20 cellular contexts compared by ENCODE assay signal in genomic region chr3:87269723-87270122, GRCh38. TPM values are rescaled to one million over a fixed set of nuclear protein-coding genes. Genes with fewer than 3 reads are reported as not detected.
A peak's percentile ranks its signal among the peaks of the same experiment; 100 is the strongest.
DNase-seq lines count a peak whose midpoint lies in the region; ATAC-seq and TF ChIP-seq lines count a peak whose summit lies in the region.
"Had no signal": no experiment of that assay in that cellular context is flagged by ENCODE, and none has a peak within 500 bp of the region (broad histone marks: within the 10 kb centered on the region; RNA-seq: fewer than 3 reads in every experiment).

No MANE protein-coding gene starts in this region.

- H3K36me3 ChIP-seq in body of pancreas (replicated peaks in 1 of 2; ENCODE audit: insufficient read depth in 1 of 2, low read depth in 2 of 2): no peaks in the 10 kb centered on the region
- H3K36me3 ChIP-seq: BLaER1 treated with 17β-estradiol and CSF1 and Interleukin-3, amounts not matched to agents 10 nM and 100 nM had no signal

- no peaks in the 10 kb centered on the region for H3K27me3 ChIP-seq in body of pancreas
- H3K27me3 ChIP-seq: BLaER1 treated with 17β-estradiol and CSF1 and Interleukin-3, amounts not matched to agents 10 nM and 100 nM had no signal

- no peak overlapping the region for H3K4me3 ChIP-seq in body of pancreas
- H3K4me3 ChIP-seq: BLaER1 treated with 17β-estradiol and CSF1 and Interleukin-3, amounts not matched to agents 10 nM and 100 nM had no signal

- peaks cover 44% of the 10 kb centered on the region for H3K4me1 Mint-ChIP-seq in T-helper 1 cell treated with Interleukin-12 subunit alpha and Interleukin-12 subunit beta and Interleukin-4 antibody, amounts not matched to agents 30 μg/mL and 1 μg/mL, for 36 hours (ENCODE audit: low read depth)
- H3K4me1 Mint-ChIP-seq in stimulated activated naive CD8-positive, alpha-beta T cell treated with anti-CD3 and anti-CD28 coated beads, Interleukin-15, amount 100 ng/mL, for 72 hours: peaks cover 42% of the 10 kb centered on the region
- peaks cover 28% of the 10 kb centered on the region for H3K4me1 Mint-ChIP-seq in CD14-positive monocyte

- H3K27me3 Mint-ChIP-seq in T-helper 1 cell treated with Interleukin-12 subunit alpha and Interleukin-12 subunit beta and Interleukin-4 antibody, amounts not matched to agents 30 μg/mL and 1 μg/mL, for 36 hours (ENCODE audit: low read depth): no peaks in the 10 kb centered on the region
- no peaks in the 10 kb centered on the region for H3K27me3 Mint-ChIP-seq in stimulated activated naive CD8-positive, alpha-beta T cell treated with anti-CD3 and anti-CD28 coated beads, Interleukin-15, amount 100 ng/mL, for 72 hours
- no peaks in the 10 kb centered on the region for H3K27me3 Mint-ChIP-seq in CD14-positive monocyte (ENCODE audit: low read depth in 3 of 3)

- H3K9me3 ChIP-seq in body of pancreas: no peaks in the 10 kb centered on the region
- H3K9me3 ChIP-seq: BLaER1 treated with 17β-estradiol and CSF1 and Interleukin-3, amounts not matched to agents 10 nM and 100 nM had no signal

- no peak for TF ChIP-seq POLR2A in body of pancreas (IDR thresholded peaks at IDR 0.05)

- intact Hi-C loops in body of pancreas (cut with DNase I): no loop called here
- intact Hi-C loops in CD14-positive monocyte (cut with micrococcal nuclease): no loop called here

- no peaks in the 10 kb centered on the region for H3K36me3 Mint-ChIP-seq in T-helper 1 cell treated with Interleukin-12 subunit alpha and Interleukin-12 subunit beta and Interleukin-4 antibody, amounts not matched to agents 30 μg/mL and 1 μg/mL, for 36 hours (ENCODE audit: low read depth)
- no peaks in the 10 kb centered on the region for H3K36me3 Mint-ChIP-seq in CD14-positive monocyte

- peak overlapping the region; percentile 10 for H3K27ac Mint-ChIP-seq in T-helper 1 cell treated with Interleukin-12 subunit alpha and Interleukin-12 subunit beta and Interleukin-4 antibody, amounts not matched to agents 30 μg/mL and 1 μg/mL, for 36 hours
- peak overlapping the region; percentile 18 to 79 for H3K27ac Mint-ChIP-seq in stimulated activated naive CD8-positive, alpha-beta T cell treated with anti-CD3 and anti-CD28 coated beads, Interleukin-15, amount 100 ng/mL, for 72 hours
- no peak overlapping the region for H3K27ac Mint-ChIP-seq in CD14-positive monocyte
- H3K27ac Mint-ChIP-seq: HFFc6 had no signal

- no peak for ATAC-seq in stimulated activated naive CD8-positive, alpha-beta T cell treated with anti-CD3 and anti-CD28 coated beads, Interleukin-15, amount 100 ng/mL, for 72 hours
- no peak for ATAC-seq in stimulated activated naive CD8-positive, alpha-beta T cell treated with anti-CD3 and anti-CD28 coated beads, Interleukin-15, Interleukin-2, amounts not matched to agents 100 U/mL and 50 U/mL, for 24 hours
- no peak for ATAC-seq in body of pancreas
- no peak for ATAC-seq in HG03521 (IDR thresholded peaks at IDR 0.05; ENCODE audit: unreplicated experiment)

- peak overlapping the region in 3 of 4 donors; percentile 19 to 75 (median 29) for H3K27ac ChIP-seq in body of pancreas
- H3K27ac ChIP-seq: 22Rv1; BLaER1 treated with 17β-estradiol and CSF1 and Interleukin-3, amounts not matched to agents 10 nM and 100 nM had no signal

- H3K9me3 Mint-ChIP-seq in T-helper 1 cell treated with Interleukin-12 subunit alpha and Interleukin-12 subunit beta and Interleukin-4 antibody, amounts not matched to agents 30 μg/mL and 1 μg/mL, for 36 hours: no peaks in the 10 kb centered on the region
- H3K9me3 Mint-ChIP-seq in stimulated activated naive CD8-positive, alpha-beta T cell treated with anti-CD3 and anti-CD28 coated beads, Interleukin-15, amount 100 ng/mL, for 72 hours: no peaks in the 10 kb centered on the region
- H3K9me3 Mint-ChIP-seq in CD14-positive monocyte: no peaks in the 10 kb centered on the region
- H3K9me3 Mint-ChIP-seq: HFFc6 had no signal

- H3K4me3 Mint-ChIP-seq in T-helper 1 cell treated with Interleukin-12 subunit alpha and Interleukin-12 subunit beta and Interleukin-4 antibody, amounts not matched to agents 30 μg/mL and 1 μg/mL, for 36 hours: peak overlapping the region; percentile 41
- H3K4me3 Mint-ChIP-seq in stimulated activated naive CD8-positive, alpha-beta T cell treated with anti-CD3 and anti-CD28 coated beads, Interleukin-15, amount 100 ng/mL, for 72 hours: no peak overlapping the region
- no peak overlapping the region for H3K4me3 Mint-ChIP-seq in CD14-positive monocyte
- H3K4me3 Mint-ChIP-seq: HFFc6 had no signal

- no peak for DNase-seq in T-helper 1 cell
- no peak for DNase-seq in stimulated activated naive CD8-positive, alpha-beta T cell treated with anti-CD3 and anti-CD28 coated beads, Interleukin-15, amount 100 ng/mL, for 72 hours
- no peak for DNase-seq in stimulated activated naive CD8-positive, alpha-beta T cell treated with anti-CD3 and anti-CD28 coated beads, Interleukin-15, Interleukin-2, amounts not matched to agents 100 U/mL and 50 U/mL, for 24 hours
- no peak for DNase-seq in body of pancreas
- DNase-seq in Ammon's horn (ENCODE audit: low spot score): no peak
- DNase-seq in CD14-positive monocyte (ENCODE audit: low spot score): no peak
- DNase-seq: DMS79 treated with DMSO at 0.1 percent for 48 hours, GDM1, HFFc6, Kasumi-1, NCI-H1105, NCI-H1694, NCI-H2227 treated with DMSO at 0.1 percent for 48 hours, NCI-H524, Right ventricle myocardium superior had no signal

- peaks cover 30% of the 10 kb centered on the region for H3K4me1 ChIP-seq in body of pancreas

- TF ChIP-seq CTCF in body of pancreas (IDR thresholded peaks at IDR 0.05) (no peak), CD14-positive monocyte (IDR thresholded peaks at IDR 0.05) (no peak)

RNA-seq across cellular contexts. Expression of gene POU1F1, which starts 6.7 kb away (rescaled TPM):
- total RNA-seq in body of pancreas: not detected
- polyA plus RNA-seq in CD14-positive monocyte: not detected
- total RNA-seq: H1, HFFc6, Right ventricle myocardium superior had no signal
- polyA plus RNA-seq: H1 had no signal

RNA-seq across cellular contexts. Expression of gene CHMP2B, which starts 42.6 kb away (rescaled TPM):
- 10 to 100 TPM; 22.1 to 33.3 TPM for total RNA-seq in body of pancreas
- 10 to 100 TPM; 62.1 to 67.9 TPM for polyA plus RNA-seq in CD14-positive monocyte

Comparison
In these comparisons a context has a peak if more than half of its experiments do, and no peak if none do; other contexts are left out.
1. H3K27ac Mint-ChIP-seq: peak in T-helper 1 cell treated with Interleukin-12 subunit alpha and Interleukin-12 subunit beta and Interleukin-4 antibody, amounts not matched to agents 30 μg/mL and 1 μg/mL, for 36 hours (single experiment) and stimulated activated naive CD8-positive, alpha-beta T cell treated with anti-CD3 and anti-CD28 coated beads, Interleukin-15, amount 100 ng/mL, for 72 hours (2 of 2); none in CD14-positive monocyte (0 of 7).